In genomic region chr15:92495468-92495867, GRCh38 we compare ENCODE assay signal across 18 cellular contexts.
"Had no signal": no experiment of that assay in that cellular context is flagged by ENCODE, and none has a peak within 500 bp of the region (broad histone marks: within the 10 kb centered on the region; RNA-seq: fewer than 3 reads in every experiment).

No MANE protein-coding gene starts in this region.

- H3K27ac ChIP-seq: ascending aorta, breast epithelium, coronary artery, sigmoid colon, thoracic aorta, upper lobe of left lung, VCaP had no signal

- H3K4me1 ChIP-seq: ascending aorta, breast epithelium, sigmoid colon, upper lobe of left lung had no signal

- H3K4me3 ChIP-seq: ascending aorta, breast epithelium, coronary artery, sigmoid colon, thoracic aorta, upper lobe of left lung had no signal

- ATAC-seq: activated CD4-positive, CD25-positive, alpha-beta regulatory T cell treated with anti-CD3 and anti-CD28 coated beads, Interleukin-2, amount 50 U/mL, for 24 hours; activated CD8-positive, alpha-beta T cell treated with anti-CD3 and anti-CD28 coated beads, Interleukin-2, amount 10 ng/mL, durations not matched to agents 7 days and 5 days; left colon; T-helper 17 cell had no signal

- H3K9me3 ChIP-seq: ascending aorta, thoracic aorta, upper lobe of left lung had no signal

- H3K36me3 ChIP-seq: ascending aorta, breast epithelium, sigmoid colon, thoracic aorta, upper lobe of left lung had no signal

- H3K27me3 ChIP-seq: ascending aorta, upper lobe of left lung had no signal

- DNase-seq: activated CD4-positive, alpha-beta T cell treated with anti-CD3 and anti-CD28 coated beads, Interleukin-2, amount 10 ng/mL, durations not matched to agents 7 days and 5 days; activated CD8-positive, alpha-beta T cell treated with anti-CD3 and anti-CD28 coated beads, Interleukin-2, amount 10 ng/mL, durations not matched to agents 7 days and 5 days; activated gamma-delta T cell treated with Interleukin-2 at 50 U/mL for 16 hours; cerebellar nuclear complex; left colon; retina; sigmoid colon; stimulated activated CD4-positive, alpha-beta T cell treated with anti-CD3 and anti-CD28 coated beads, Interleukin-2, amount 100 ng/mL, for 48 hours; stimulated activated naive CD4-positive, alpha-beta T cell; SW 1271; T-helper 17 cell; upper lobe of left lung had no signal
